In genomic region chr16:50547340-50547865, GRCh38 we compare ENCODE assay signal across 1 cellular context.
TF ChIP-seq lines count a peak whose summit lies in the region.

No MANE protein-coding gene starts in this region.

TF ChIP-seq in HepG2, 621 proteins besides CTCF, POLR2A, EP300 and RAD21 (continued from another document and continues in another):
- peak; percentile 92; the same call in 1 of the 2 replicates for TF ChIP-seq THRA (CRISPR knock-in tag; IDR thresholded peaks at IDR 0.05; ENCODE audit: borderline replicate concordance)
- TF ChIP-seq ZNF563 (CRISPR knock-in tag; IDR thresholded peaks at IDR 0.05), result no peak
- TF ChIP-seq MLX (CRISPR knock-in tag; IDR thresholded peaks at IDR 0.05), result 0 out of 2 replicates have a peak, but pooled peaks have one; percentile 33
- peak; percentile 83 for TF ChIP-seq ZBTB33 (CRISPR knock-in tag; IDR thresholded peaks at IDR 0.05)
- no peak for TF ChIP-seq NBN (conservative IDR thresholded peaks at IDR 0.05)
- TF ChIP-seq ZBTB2 (CRISPR knock-in tag; IDR thresholded peaks at IDR 0.05; ENCODE audit: low read depth), result no peak
- peak; percentile 18; the same call in 1 of the 2 replicates for TF ChIP-seq NRL (CRISPR knock-in tag; IDR thresholded peaks at IDR 0.05; ENCODE audit: borderline replicate concordance)
- TF ChIP-seq NFRKB (IDR thresholded peaks at IDR 0.05), result no peak
- peak; percentile 76; the same call in 1 of the 2 replicates for TF ChIP-seq ZNF234 (CRISPR knock-in tag; conservative IDR thresholded peaks at IDR 0.05)
- peak; percentile 15; the same call in 1 of the 2 replicates for TF ChIP-seq PHF20 (CRISPR knock-in tag; IDR thresholded peaks at IDR 0.05)
- peak; percentile 79; the same call in 1 of the 2 replicates for TF ChIP-seq ZNF556 (CRISPR knock-in tag; IDR thresholded peaks at IDR 0.05; ENCODE audit: borderline replicate concordance)
- no peak for TF ChIP-seq ZNF333 (CRISPR knock-in tag; IDR thresholded peaks at IDR 0.05; ENCODE audit: borderline replicate concordance)
- TF ChIP-seq NCOA2 (CRISPR knock-in tag; IDR thresholded peaks at IDR 0.05), result peak; percentile 94
- peak; percentile 83; the same call in 1 of the 2 replicates for TF ChIP-seq KLF11 (CRISPR knock-in tag; IDR thresholded peaks at IDR 0.05)
- no peak for TF ChIP-seq FOSL1 (CRISPR knock-in tag; IDR thresholded peaks at IDR 0.05; ENCODE audit: borderline replicate concordance)
- TF ChIP-seq STAG1 (CRISPR knock-in tag; IDR thresholded peaks at IDR 0.05), result peak; percentile 59
- TF ChIP-seq REPIN1 (CRISPR knock-in tag; IDR thresholded peaks at IDR 0.05; ENCODE audit: borderline replicate concordance, low read depth), result peak; percentile 69
- TF ChIP-seq ZNF367 (CRISPR knock-in tag; IDR thresholded peaks at IDR 0.05; ENCODE audit: borderline replicate concordance), result no peak
- no peak for TF ChIP-seq NFE2 (CRISPR knock-in tag; IDR thresholded peaks at IDR 0.05)
- TF ChIP-seq ZNF629 (CRISPR knock-in tag; conservative IDR thresholded peaks at IDR 0.05), result peak; percentile 99
- peak; percentile 91 for TF ChIP-seq ZNF503 (CRISPR knock-in tag; IDR thresholded peaks at IDR 0.05)
- TF ChIP-seq SNAPC4 (CRISPR knock-in tag; IDR thresholded peaks at IDR 0.05), result peak; percentile 64; the same call in 1 of the 2 replicates
- peak; percentile 82; the same call in 1 of the 2 replicates for TF ChIP-seq SOX5 (CRISPR knock-in tag; IDR thresholded peaks at IDR 0.05; ENCODE audit: borderline replicate concordance)
- peak; percentile 96 for TF ChIP-seq NFIC (IDR thresholded peaks at IDR 0.05; ENCODE audit: low read length)
- no peak for TF ChIP-seq ZNF83 (CRISPR knock-in tag; IDR thresholded peaks at IDR 0.05; ENCODE audit: borderline replicate concordance)
- TF ChIP-seq SMARCE1 (IDR thresholded peaks at IDR 0.05; ENCODE audit: borderline replicate concordance), result no peak
- no peak for TF ChIP-seq FUBP1 (CRISPR knock-in tag; IDR thresholded peaks at IDR 0.05; ENCODE audit: borderline replicate concordance)
- no peak for TF ChIP-seq MEIS1 (CRISPR knock-in tag; IDR thresholded peaks at IDR 0.05; ENCODE audit: borderline replicate concordance)
- no peak for TF ChIP-seq ARNT (IDR thresholded peaks at IDR 0.05)
- TF ChIP-seq ZNF224 (CRISPR knock-in tag; IDR thresholded peaks at IDR 0.05), result no peak
- TF ChIP-seq ZNF883 (CRISPR knock-in tag; IDR thresholded peaks at IDR 0.05; ENCODE audit: not compliant biosample characterization), result peak; percentile 41
- TF ChIP-seq JUNB (CRISPR knock-in tag; IDR thresholded peaks at IDR 0.05; ENCODE audit: borderline replicate concordance), result no peak
- TF ChIP-seq ARHGAP35 (CRISPR knock-in tag; IDR thresholded peaks at IDR 0.05; ENCODE audit: borderline replicate concordance), result no peak; the same call in 1 of the 2 replicates
- TF ChIP-seq ZMAT3 (CRISPR knock-in tag; conservative IDR thresholded peaks at IDR 0.05), result peak; percentile 85
- 0 out of 2 replicates have a peak, but pooled peaks have one; percentile 47 for TF ChIP-seq KDM3A (CRISPR knock-in tag; IDR thresholded peaks at IDR 0.05; ENCODE audit: low read depth)
- TF ChIP-seq ZNF17 (CRISPR knock-in tag; IDR thresholded peaks at IDR 0.05), result no peak
- TF ChIP-seq HMGXB3 (CRISPR knock-in tag; IDR thresholded peaks at IDR 0.05; ENCODE audit: borderline replicate concordance), result peak; percentile 9; the same call in 1 of the 2 replicates
- peak; percentile 99 for TF ChIP-seq ZMYM2 (CRISPR knock-in tag; IDR thresholded peaks at IDR 0.05)
- TF ChIP-seq TAF15 (IDR thresholded peaks at IDR 0.05; ENCODE audit: low read depth, low read length, poor library complexity, severe bottlenecking), result peak; percentile 82
- TF ChIP-seq ZFP62 (CRISPR knock-in tag; IDR thresholded peaks at IDR 0.05), result no peak
- no peak for TF ChIP-seq PAWR (CRISPR knock-in tag; IDR thresholded peaks at IDR 0.05; ENCODE audit: borderline replicate concordance)
- TF ChIP-seq ZNF777 (CRISPR knock-in tag; IDR thresholded peaks at IDR 0.05), result no peak; the same call in 1 of the 2 replicates
- peak; percentile 90 for TF ChIP-seq CBX5 (CRISPR knock-in tag; IDR thresholded peaks at IDR 0.05; ENCODE audit: borderline replicate concordance)
- TF ChIP-seq NR2F1 (CRISPR knock-in tag; IDR thresholded peaks at IDR 0.05), result peak; percentile 48 to 79; a peak in 2 of 4 replicates
- no peak for TF ChIP-seq ZNF263 (CRISPR knock-in tag; IDR thresholded peaks at IDR 0.05)
- peak; percentile 73 for TF ChIP-seq ELF3 (CRISPR knock-in tag; IDR thresholded peaks at IDR 0.05)
- TF ChIP-seq ZNF256 (CRISPR knock-in tag; conservative IDR thresholded peaks at IDR 0.05), result 0 out of 2 replicates have a peak, but pooled peaks have one; percentile 52
- TF ChIP-seq KDM2A (CRISPR knock-in tag; IDR thresholded peaks at IDR 0.05; ENCODE audit: borderline replicate concordance, low read depth), result peak; percentile 94
